Comparison of ENCODE assay signal across 2 cellular contexts in the genomic region with DNA sequence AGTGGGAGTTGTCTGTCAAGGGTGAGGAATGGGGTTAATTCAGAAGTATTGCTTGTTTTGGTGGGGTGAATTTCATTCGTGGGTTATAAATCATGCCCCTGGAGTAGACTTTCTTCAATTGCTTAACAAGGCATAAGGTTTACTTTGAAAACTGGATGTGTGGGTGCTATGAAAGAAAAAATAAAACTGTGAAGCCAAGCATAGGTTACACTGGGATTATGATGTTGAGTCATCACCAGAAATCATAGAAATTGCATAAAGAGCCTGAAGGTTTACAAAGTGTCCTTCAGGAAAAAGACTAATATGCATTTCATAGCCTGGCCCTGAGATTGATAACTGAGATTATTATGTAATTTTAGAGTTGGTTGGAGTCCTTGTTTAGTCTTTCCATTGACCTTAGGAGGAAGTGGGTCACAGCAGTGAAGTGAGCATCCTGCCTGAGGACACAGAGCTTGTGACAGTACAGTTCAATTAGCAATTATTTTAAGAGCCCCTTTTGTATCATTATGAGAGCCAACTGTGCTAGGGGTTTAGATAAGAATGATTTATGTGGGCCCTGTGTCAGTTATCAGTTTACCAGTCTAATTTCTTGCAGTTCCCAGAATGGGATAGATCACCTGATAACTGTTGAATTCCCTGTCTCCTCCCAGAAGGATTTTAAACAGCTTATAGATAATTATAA.
TF ChIP-seq lines count a peak whose summit lies in the region.

No MANE protein-coding gene starts in this region.

TF ChIP-seq in A549, 52 proteins besides CTCF, POLR2A, EP300 and RAD21:
- TF ChIP-seq TP53 (CRISPR knock-in tag; IDR thresholded peaks at IDR 0.05), result no peak
- no peak for TF ChIP-seq FOSL2 (IDR thresholded peaks at IDR 0.05)
- 0 out of 2 replicates have a peak, but pooled peaks have one; percentile 28 for TF ChIP-seq FOSL2 (CRISPR knock-in tag; IDR thresholded peaks at IDR 0.05)
- TF ChIP-seq EHMT2 (IDR thresholded peaks at IDR 0.05; ENCODE audit: low read depth), result no peak
- TF ChIP-seq RCOR1 (IDR thresholded peaks at IDR 0.05; ENCODE audit: low read depth, low read length), result no peak
- no peak for TF ChIP-seq MYC (IDR thresholded peaks at IDR 0.05; ENCODE audit: borderline replicate concordance, low read length)
- TF ChIP-seq HOXB5 (CRISPR knock-in tag; IDR thresholded peaks at IDR 0.05), result no peak
- TF ChIP-seq ZC3H11A (IDR thresholded peaks at IDR 0.05), result no peak
- no peak for TF ChIP-seq SMC3 (IDR thresholded peaks at IDR 0.05)
- 0 out of 2 replicates have a peak, but pooled peaks have one; percentile 29 for TF ChIP-seq JUNB (IDR thresholded peaks at IDR 0.05)
- TF ChIP-seq ZSCAN20 (CRISPR knock-in tag; IDR thresholded peaks at IDR 0.05), result no peak
- no peak for TF ChIP-seq MAX (IDR thresholded peaks at IDR 0.05)
- no peak for TF ChIP-seq RFX5 (IDR thresholded peaks at IDR 0.05)

TF ChIP-seq in GM12878, 131 proteins besides CTCF, POLR2A, EP300 and RAD21:
- no peak for TF ChIP-seq SMC3 (IDR thresholded peaks at IDR 0.05; ENCODE audit: borderline replicate concordance, low read length)
- no peak for TF ChIP-seq IRF4 (IDR thresholded peaks at IDR 0.05; ENCODE audit: low read depth, low read length)
- TF ChIP-seq, protein P1, sequence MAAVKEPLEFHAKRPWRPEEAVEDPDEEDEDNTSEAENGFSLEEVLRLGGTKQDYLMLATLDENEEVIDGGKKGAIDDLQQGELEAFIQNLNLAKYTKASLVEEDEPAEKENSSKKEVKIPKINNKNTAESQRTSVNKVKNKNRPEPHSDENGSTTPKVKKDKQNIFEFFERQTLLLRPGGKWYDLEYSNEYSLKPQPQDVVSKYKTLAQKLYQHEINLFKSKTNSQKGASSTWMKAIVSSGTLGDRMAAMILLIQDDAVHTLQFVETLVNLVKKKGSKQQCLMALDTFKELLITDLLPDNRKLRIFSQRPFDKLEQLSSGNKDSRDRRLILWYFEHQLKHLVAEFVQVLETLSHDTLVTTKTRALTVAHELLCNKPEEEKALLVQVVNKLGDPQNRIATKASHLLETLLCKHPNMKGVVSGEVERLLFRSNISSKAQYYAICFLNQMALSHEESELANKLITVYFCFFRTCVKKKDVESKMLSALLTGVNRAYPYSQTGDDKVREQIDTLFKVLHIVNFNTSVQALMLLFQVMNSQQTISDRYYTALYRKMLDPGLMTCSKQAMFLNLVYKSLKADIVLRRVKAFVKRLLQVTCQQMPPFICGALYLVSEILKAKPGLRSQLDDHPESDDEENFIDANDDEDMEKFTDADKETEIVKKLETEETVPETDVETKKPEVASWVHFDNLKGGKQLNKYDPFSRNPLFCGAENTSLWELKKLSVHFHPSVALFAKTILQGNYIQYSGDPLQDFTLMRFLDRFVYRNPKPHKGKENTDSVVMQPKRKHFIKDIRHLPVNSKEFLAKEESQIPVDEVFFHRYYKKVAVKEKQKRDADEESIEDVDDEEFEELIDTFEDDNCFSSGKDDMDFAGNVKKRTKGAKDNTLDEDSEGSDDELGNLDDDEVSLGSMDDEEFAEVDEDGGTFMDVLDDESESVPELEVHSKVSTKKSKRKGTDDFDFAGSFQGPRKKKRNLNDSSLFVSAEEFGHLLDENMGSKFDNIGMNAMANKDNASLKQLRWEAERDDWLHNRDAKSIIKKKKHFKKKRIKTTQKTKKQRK (IDR thresholded peaks at IDR 0.05; ENCODE audit: low read depth, low read length), result no peak
- no peak for TF ChIP-seq NR2C2 (IDR thresholded peaks at IDR 0.05; ENCODE audit: borderline replicate concordance, control insufficient read depth, insufficient read length, low read depth)
- TF ChIP-seq SIN3A (IDR thresholded peaks at IDR 0.05; ENCODE audit: low read depth, low read length), result no peak
- no peak for TF ChIP-seq CUX1 (IDR thresholded peaks at IDR 0.05; ENCODE audit: insufficient replicate concordance, low read depth, low read length)
- TF ChIP-seq, protein P2, sequence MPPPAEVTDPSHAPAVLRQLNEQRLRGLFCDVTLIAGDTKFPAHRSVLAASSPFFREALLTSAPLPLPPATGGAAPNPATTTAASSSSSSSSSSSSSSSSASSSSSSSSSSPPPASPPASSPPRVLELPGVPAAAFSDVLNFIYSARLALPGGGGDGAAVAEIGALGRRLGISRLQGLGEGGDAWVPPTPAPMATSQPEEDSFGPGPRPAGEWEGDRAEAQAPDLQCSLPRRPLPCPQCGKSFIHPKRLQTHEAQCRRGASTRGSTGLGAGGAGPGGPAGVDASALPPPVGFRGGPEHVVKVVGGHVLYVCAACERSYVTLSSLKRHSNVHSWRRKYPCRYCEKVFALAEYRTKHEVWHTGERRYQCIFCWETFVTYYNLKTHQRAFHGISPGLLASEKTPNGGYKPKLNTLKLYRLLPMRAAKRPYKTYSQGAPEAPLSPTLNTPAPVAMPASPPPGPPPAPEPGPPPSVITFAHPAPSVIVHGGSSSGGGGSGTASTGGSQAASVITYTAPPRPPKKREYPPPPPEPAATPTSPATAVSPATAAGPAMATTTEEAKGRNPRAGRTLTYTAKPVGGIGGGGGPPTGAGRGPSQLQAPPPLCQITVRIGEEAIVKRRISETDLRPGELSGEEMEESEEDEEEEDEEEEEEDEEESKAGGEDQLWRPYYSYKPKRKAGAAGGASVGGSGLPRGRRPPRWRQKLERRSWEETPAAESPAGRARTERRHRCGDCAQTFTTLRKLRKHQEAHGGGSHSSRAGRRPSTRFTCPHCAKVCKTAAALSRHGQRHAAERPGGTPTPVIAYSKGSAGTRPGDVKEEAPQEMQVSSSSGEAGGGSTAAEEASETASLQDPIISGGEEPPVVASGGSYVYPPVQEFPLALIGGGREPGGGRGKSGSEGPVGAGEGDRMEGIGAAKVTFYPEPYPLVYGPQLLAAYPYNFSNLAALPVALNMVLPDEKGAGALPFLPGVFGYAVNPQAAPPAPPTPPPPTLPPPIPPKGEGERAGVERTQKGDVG (CRISPR knock-in tag; IDR thresholded peaks at IDR 0.05), result no peak
- TF ChIP-seq ZNF384 (IDR thresholded peaks at IDR 0.05; ENCODE audit: borderline replicate concordance, low read depth, low read length), result no peak
- TF ChIP-seq CBX5 (IDR thresholded peaks at IDR 0.05; ENCODE audit: low read depth), result no peak
- TF ChIP-seq NBN (IDR thresholded peaks at IDR 0.05), result no peak
- TF ChIP-seq STAT1 (conservative IDR thresholded peaks at IDR 0.05), result no peak
